ENCODE assay signal across 9 cellular contexts in genomic region chr6:43724914-43725642, GRCh38. TPM values are rescaled to one million over a fixed set of nuclear protein-coding genes. Genes with fewer than 3 reads are reported as not detected.
DNase-seq lines count a peak whose midpoint lies in the region; ATAC-seq, FAIRE-seq and TF ChIP-seq lines count a peak whose summit lies in the region.
"Had no signal": no experiment of that assay in that cellular context is flagged by ENCODE, and none has a peak within 500 bp of the region (broad histone marks: within the 10 kb centered on the region; RNA-seq: fewer than 3 reads in every experiment).

No MANE protein-coding gene starts in this region.

- no peak for FAIRE-seq in kidney (lab: Jason Lieb, UNC)

- in situ Hi-C loops in KBM-7 (cut with MboI; ENCODE audit: low pct_unique_long_range_greater_than_20kb, low sequenced_read_pairs) = no loop called here

- no peak overlapping the region for H3K9ac ChIP-seq in kidney (ENCODE audit: low read length in 2 of 2)

- H3K27me3 Mint-ChIP-seq in CD14-positive monocyte (ENCODE audit: low read depth in 3 of 3) = peaks cover 21 to 42% (median 28%) of the 10 kb centered on the region in 3 donors
- peaks cover 0 to 3% of the 10 kb centered on the region in 2 donors for H3K27me3 Mint-ChIP-seq in T-cell

- POLR2A ChIA-PET in T-cell (lab: Charles Lee) = interaction anchor here in 1 of 2 donors (0.6 kb wide), 1 partner anchor 1719 kb away, joined by 7 read pairs; no protein-coding TSS in a partner anchor

- no peaks in the 10 kb centered on the region for H3K36me3 ChIP-seq in kidney (ENCODE audit: control insufficient read depth in 1 of 2, insufficient read depth in 2 of 2, low read length in 2 of 2)
- H3K36me3 ChIP-seq: HAP-1 had no signal

- no peaks in the 10 kb centered on the region for H3K9me3 ChIP-seq in kidney (ENCODE audit: control insufficient read depth in 1 of 2, low read length in 2 of 2)
- H3K9me3 ChIP-seq: HAP-1 had no signal

- H3K4me3 Mint-ChIP-seq in CD14-positive monocyte (peak overlapping the region; percentile 67 to 89), T-cell (peak overlapping the region in 2 of 3 donors; percentile 28 to 63)

- H3K36me3 Mint-ChIP-seq in CD14-positive monocyte (peaks cover 0 to 5% of the 10 kb centered on the region in 2 donors), T-cell (no peaks in the 10 kb centered on the region)

- no peak for TF ChIP-seq CTCF in CD14-positive monocyte (IDR thresholded peaks at IDR 0.05)
- no peak for TF ChIP-seq CTCF in kidney (IDR thresholded peaks at IDR 0.05; ENCODE audit: borderline replicate concordance, extremely low read depth, insufficient read depth)

- ATAC-seq in GM21367 (IDR thresholded peaks at IDR 0.05; ENCODE audit: unreplicated experiment) (peak; percentile 47), T-cell (replicated peaks in 1 of 4) (peak; percentile 78 to 88 (median 86))

- CTCF ChIA-PET in T-cell (lab: Charles Lee) = interaction anchor here (0.6 to 2.0 kb wide), 6 partner anchors 37 to 354 kb away, joined by 3 to 25 read pairs (median 8); partner anchors contain the start of gene MRPS18A (in 1 of the 2)

- intact Hi-C loops in CD14-positive monocyte (cut with micrococcal nuclease) (loop anchor here (2.0 to 5.0 kb wide), 8 partner anchors 18 to 354 kb away; partner anchors contain the start of genes MRPS18A (in 1 of the 2) and VEGFA (in 1 of the 2)), kidney (cut with DNase I) (no loop called here)

- peak; percentile 98 for DNase-seq in CD14-positive monocyte (ENCODE audit: low spot score)
- peak; percentile 97 for DNase-seq in KBM-7
- DNase-seq in T-cell = peak; percentile 20 to 86 (median 73)
- peak; percentile 61 for DNase-seq in activated naive CD8-positive, alpha-beta T cell treated with anti-CD3 and anti-CD28 coated beads, Interleukin-2, amount 50 U/mL, for 16 hours (ENCODE audit: low read depth, low spot score)
- DNase-seq in kidney = peak; percentile 88
- peak; percentile 65 for DNase-seq in stimulated activated CD8-positive, alpha-beta memory T cell treated with anti-CD3 and anti-CD28 coated beads, Interleukin-12 subunit alpha, Interleukin-12 subunit beta, amount 100 ng/mL, for 4 hours (ENCODE audit: low read depth)
- DNase-seq in midbrain (lab: John Stamatoyannopoulos, UW) = no peak

- H3K4me3 ChIP-seq in kidney (ENCODE audit: low read length in 2 of 2) = no peak overlapping the region
- H3K4me3 ChIP-seq: HAP-1 had no signal

- H3K27ac ChIP-seq in kidney (ENCODE audit: low read depth in 2 of 2, low read length in 2 of 2) = no peak overlapping the region

- H3K9me3 Mint-ChIP-seq in CD14-positive monocyte = peaks cover 0 to 9% (median 6%) of the 10 kb centered on the region in 7 donors
- H3K9me3 Mint-ChIP-seq in T-cell = no peaks in the 10 kb centered on the region

- H3K4me1 ChIP-seq in kidney (ENCODE audit: control insufficient read depth in 1 of 2, insufficient read depth in 1 of 2, low read depth in 1 of 2, low read length in 2 of 2) = peaks cover 0 to 2% of the 10 kb centered on the region in 2 donors
- H3K4me1 ChIP-seq: HAP-1 had no signal

- H3K4me1 Mint-ChIP-seq in CD14-positive monocyte = peaks cover 51% of the 10 kb centered on the region
- H3K4me1 Mint-ChIP-seq in T-cell = peaks cover 22 to 37% (median 24%) of the 10 kb centered on the region in 3 donors

- peak overlapping the region; percentile 90 to 99 (median 98) for H3K27ac Mint-ChIP-seq in CD14-positive monocyte
- peak overlapping the region; percentile 55 to 86 for H3K27ac Mint-ChIP-seq in T-cell

RNA-seq across cellular contexts. Expression of gene MRPS18A, which starts 37.5 kb away (rescaled TPM):
- polyA plus RNA-seq in CD14-positive monocyte (10 to 100 TPM; 41.4 to 45.3 TPM), kidney (ENCODE audit: insufficient read depth, low read depth, low replicate concordance) (103 TPM)
- total RNA-seq in T-cell (10 to 100 TPM; 22.9 to 34.9 (median 30.6) TPM), kidney (36.4 TPM)

RNA-seq across cellular contexts. Expression of gene VEGFA, which starts 44.9 kb away (rescaled TPM):
- 10 to 100 TPM; 19.0 to 32.0 TPM for polyA plus RNA-seq in CD14-positive monocyte
- total RNA-seq in T-cell = 1 to 10 TPM; 1.1 to 8.9 (median 6.4) TPM
- 36.3 TPM for total RNA-seq in kidney
- polyA plus RNA-seq in kidney (ENCODE audit: insufficient read depth, low read depth, low replicate concordance) = 111 TPM
